ENCODE assay signal across 8 cellular contexts in the genomic region with DNA sequence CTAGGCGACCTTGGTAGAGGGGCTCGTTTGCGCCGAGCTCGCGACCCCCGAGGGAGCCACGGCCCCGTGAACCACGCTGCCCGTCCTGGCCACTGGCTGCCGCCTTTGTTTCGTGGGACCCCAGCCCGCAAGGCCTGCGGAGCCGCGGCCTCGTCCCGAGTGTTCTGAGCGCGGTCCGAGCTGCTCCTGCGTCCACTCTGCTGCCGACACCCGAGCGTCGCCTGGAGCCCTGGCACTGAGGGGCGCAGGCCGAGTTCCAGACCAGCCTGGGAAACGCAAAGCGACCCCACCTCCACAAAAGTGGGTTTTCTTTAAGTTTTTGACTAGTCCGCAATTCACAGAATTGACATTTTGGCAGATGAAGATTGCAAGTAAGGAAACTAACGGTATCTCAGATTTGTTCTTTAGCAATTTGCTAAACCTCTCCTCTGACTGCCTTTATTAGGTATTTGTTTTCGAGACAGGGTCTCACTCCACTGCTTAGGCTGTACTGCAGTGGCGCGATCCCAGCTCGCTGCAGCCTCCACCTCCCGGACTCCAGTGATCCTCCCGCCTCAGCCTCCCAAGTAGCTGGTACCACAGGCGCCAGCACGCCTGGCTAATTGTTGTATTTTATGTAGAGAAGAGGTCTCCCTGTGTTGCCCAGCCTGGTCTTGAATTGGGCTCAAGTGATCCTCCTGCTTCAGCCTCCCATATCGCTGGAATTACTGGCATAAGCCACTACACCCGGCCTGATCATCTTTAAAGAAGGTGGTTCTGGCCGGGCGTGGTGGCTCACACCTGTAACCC. TPM values are rescaled to one million over a fixed set of nuclear protein-coding genes. Genes with fewer than 3 reads are reported as not detected.
DNase-seq lines count a peak whose midpoint lies in the region; ATAC-seq, FAIRE-seq and TF ChIP-seq lines count a peak whose summit lies in the region.

No MANE protein-coding gene starts in this region.

- ATAC-seq in activated naive CD8-positive, alpha-beta T cell treated with anti-CD3 and anti-CD28 coated beads, Interleukin-2, amount 50 U/mL, for 24 hours: no peak
- no peak for ATAC-seq in GM19324 (IDR thresholded peaks at IDR 0.05; ENCODE audit: low FRiP score, unreplicated experiment)

- intact Hi-C loops in testis (cut with DNase I; ENCODE audit: low total_unique reads): no loop called here

- no peak overlapping the region for H3K27ac Mint-ChIP-seq in activated naive CD8-positive, alpha-beta T cell treated with anti-CD3 and anti-CD28 coated beads, Interleukin-2, amount 50 U/mL, for 24 hours

- H3K27me3 Mint-ChIP-seq in activated naive CD8-positive, alpha-beta T cell treated with anti-CD3 and anti-CD28 coated beads, Interleukin-2, amount 50 U/mL, for 24 hours: no peaks in the 10 kb centered on the region

- peak overlapping the region; percentile 67 for H3K4me3 ChIP-seq in kidney epithelial cell (ENCODE audit: low read depth, low read length)
- peak overlapping the region; percentile 81 to 96 for H3K4me3 ChIP-seq in testis

- H3K9me3 ChIP-seq in testis: no peaks in the 10 kb centered on the region

- WGBS in testis, 2 donors: 32 to 40% methylated on average over 27 to 43 of the region's 45 CpGs

- H3K27me3 ChIP-seq in kidney epithelial cell (ENCODE audit: control insufficient read depth, insufficient read depth, low read length): no peaks in the 10 kb centered on the region
- H3K27me3 ChIP-seq in testis: no peaks in the 10 kb centered on the region

- H3K36me3 ChIP-seq in kidney epithelial cell (ENCODE audit: control insufficient read depth, insufficient read depth, low read length): no peaks in the 10 kb centered on the region
- no peaks in the 10 kb centered on the region for H3K36me3 ChIP-seq in testis (ENCODE audit: low read depth, missing control alignments)

- H3K4me3 Mint-ChIP-seq in activated naive CD8-positive, alpha-beta T cell treated with anti-CD3 and anti-CD28 coated beads, Interleukin-2, amount 50 U/mL, for 24 hours: peak overlapping the region; percentile 97

- TF ChIP-seq CTCF in kidney epithelial cell (IDR thresholded peaks at IDR 0.05; ENCODE audit: insufficient read depth, low read length, poor library complexity, severe bottlenecking): no peak
- no peak for TF ChIP-seq CTCF in testis (IDR thresholded peaks at IDR 0.05)

- H3K36me3 Mint-ChIP-seq in activated naive CD8-positive, alpha-beta T cell treated with anti-CD3 and anti-CD28 coated beads, Interleukin-2, amount 50 U/mL, for 24 hours (ENCODE audit: low read depth): peaks cover 28% of the 10 kb centered on the region

- H3K4me1 ChIP-seq in testis: peaks cover 25% of the 10 kb centered on the region

- FAIRE-seq in frontal cortex (lab: Jason Lieb, UNC): no peak

- no peak for TF ChIP-seq POLR2A in testis (IDR thresholded peaks at IDR 0.05)

- H3K27ac ChIP-seq in testis: peak overlapping the region in 1 of 2 donors; percentile 100

- peaks cover 36% of the 10 kb centered on the region for H3K4me1 Mint-ChIP-seq in activated naive CD8-positive, alpha-beta T cell treated with anti-CD3 and anti-CD28 coated beads, Interleukin-2, amount 50 U/mL, for 24 hours

- DNase-seq in NCI-H82 (lab: John Stamatoyannopoulos, UW) (peak; percentile 30), NCI-H82 treated with DMSO at 0.1 percent for 48 hours (lab: John Stamatoyannopoulos, UW; ENCODE audit: unreplicated experiment) (no peak), kidney epithelial cell (ENCODE audit: low read depth) (no peak), testis (no peak), NCI-H226 (no peak), frontal cortex (ENCODE audit: low spot score in 2 of 2) (no peak)
- no peak for DNase-seq in activated naive CD8-positive, alpha-beta T cell treated with anti-CD3 and anti-CD28 coated beads, Interleukin-2, amount 50 U/mL, for 24 hours

- H3K9me3 Mint-ChIP-seq in activated naive CD8-positive, alpha-beta T cell treated with anti-CD3 and anti-CD28 coated beads, Interleukin-2, amount 50 U/mL, for 24 hours: no peaks in the 10 kb centered on the region

RNA-seq across cellular contexts. Expression of gene RNH1, which starts 0.9 kb away (rescaled TPM):
- total RNA-seq in kidney epithelial cell (229 and 251 TPM in 2 replicates), testis (100 to 1,000 TPM; 210 to 264 TPM), frontal cortex (38.7 TPM)
- polyA plus RNA-seq in testis (ENCODE audit: insufficient read depth, low read depth, low replicate concordance): 211 TPM

RNA-seq across cellular contexts. Expression of gene HRAS, which starts 27.5 kb away (rescaled TPM):
- total RNA-seq in kidney epithelial cell (83.7 and 96.1 TPM in 2 replicates), testis (10 to 100 TPM; 35.1 to 49.7 TPM), frontal cortex (43.6 TPM)
- 31.4 TPM for polyA plus RNA-seq in testis (ENCODE audit: insufficient read depth, low read depth, low replicate concordance)

RNA-seq across cellular contexts. Expression of gene LRRC56, which starts 29.4 kb away (rescaled TPM):
- total RNA-seq in kidney epithelial cell: 1.6 and 1.9 TPM in 2 replicates
- 10 to 100 TPM; 11.6 to 22.2 TPM for total RNA-seq in testis
- 23.5 TPM for polyA plus RNA-seq in testis (ENCODE audit: insufficient read depth, low read depth, low replicate concordance)
- 1.2 TPM for total RNA-seq in frontal cortex

RNA-seq across cellular contexts. Expression of gene LMNTD2, which starts 52.6 kb away (rescaled TPM):
- total RNA-seq in kidney epithelial cell (1.9 and 4.7 TPM in 2 replicates), testis (10 to 100 TPM; 29.2 to 59.9 TPM), frontal cortex (not detected)
- 26.1 TPM for polyA plus RNA-seq in testis (ENCODE audit: insufficient read depth, low read depth, low replicate concordance)

RNA-seq across cellular contexts. Expression of gene RASSF7, which starts 52.8 kb away (rescaled TPM):
- total RNA-seq in kidney epithelial cell: 72.5 and 91.7 TPM in 2 replicates
- total RNA-seq in testis: 10 to 100 TPM; 22.0 to 35.7 TPM
- polyA plus RNA-seq in testis (ENCODE audit: insufficient read depth, low read depth, low replicate concordance): 13.2 TPM
- 2.0 TPM for total RNA-seq in frontal cortex
